28 cellular contexts compared by ENCODE assay signal in the genomic region with DNA sequence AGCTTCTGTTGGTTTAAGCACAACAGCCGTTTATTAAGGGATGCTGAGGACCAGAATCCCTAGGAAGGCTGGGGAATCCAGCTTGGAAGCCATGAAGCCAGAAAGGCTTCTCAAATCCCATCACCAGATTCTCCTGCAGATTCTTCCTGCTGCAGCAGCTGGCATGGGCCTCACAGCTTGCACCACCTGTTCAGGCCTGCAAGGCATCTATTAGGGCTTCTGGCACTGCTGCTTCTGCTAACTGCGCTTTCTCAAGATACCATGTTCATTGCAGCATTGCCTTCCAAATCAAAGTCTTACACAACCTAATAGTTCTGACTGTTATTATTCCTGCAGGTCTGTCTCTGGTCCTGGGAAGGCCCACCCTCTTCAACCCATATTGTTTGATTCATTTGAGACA. TPM values are rescaled to one million over a fixed set of nuclear protein-coding genes. Genes with fewer than 3 reads are reported as not detected.
DNase-seq lines count a peak whose midpoint lies in the region; ATAC-seq, FAIRE-seq and TF ChIP-seq lines count a peak whose summit lies in the region.
"Had no signal": no experiment of that assay in that cellular context is flagged by ENCODE, and none has a peak within 500 bp of the region (broad histone marks: within the 10 kb centered on the region; RNA-seq: fewer than 3 reads in every experiment).

No MANE protein-coding gene starts in this region.

- H3K4me1 ChIP-seq in endothelial cell of umbilical vein (ENCODE audit: control insufficient read depth, extremely low read depth, insufficient read depth, low read length) (peaks cover 72% of the 10 kb centered on the region), psoas muscle (peaks cover 36% of the 10 kb centered on the region)

- dilution Hi-C loops in endothelial cell of umbilical vein (cut with MboI; ENCODE audit: extremely low pct_ligation_motif_present, low sequenced_read_pairs): no loop called here

- intact Hi-C loops in endothelial cell of umbilical vein (cut with micrococcal nuclease): no loop called here
- intact Hi-C loops in psoas muscle (cut with DNase I): no loop called here

- H3K4me3 ChIP-seq in endothelial cell of umbilical vein (replicated peaks in 1 of 3; ENCODE audit: insufficient read depth in 1 of 3, low read depth in 1 of 3, low read length in 3 of 3): no peak overlapping the region
- H3K4me3 ChIP-seq in psoas muscle: no peak overlapping the region
- H3K4me3 ChIP-seq: body of pancreas, lung, skin epidermis, transverse colon had no signal

- H3K4me2 ChIP-seq in endothelial cell of umbilical vein (ENCODE audit: insufficient read depth, low read length): peak overlapping the region; percentile 61

- no peaks in the 10 kb centered on the region for H3K36me3 ChIP-seq in endothelial cell of umbilical vein (ENCODE audit: control insufficient read depth in 2 of 2, extremely low read depth in 1 of 2, insufficient read depth in 2 of 2, low read length in 2 of 2)
- no peaks in the 10 kb centered on the region for H3K36me3 ChIP-seq in psoas muscle (ENCODE audit: insufficient read depth in 1 of 2, low read depth in 1 of 2)
- H3K36me3 ChIP-seq: transverse colon had no signal

- H4K20me1 ChIP-seq in endothelial cell of umbilical vein (replicated peaks; ENCODE audit: control insufficient read depth, extremely low read depth, insufficient read depth, low read length): no peaks in the 10 kb centered on the region

- TF ChIP-seq CTCF in endothelial cell of umbilical vein (IDR thresholded peaks at IDR 0.05; ENCODE audit: extremely low read depth in 1 of 2, insufficient read depth in 1 of 2, low read depth in 1 of 2, low read length in 2 of 2): no peak
- TF ChIP-seq CTCF in psoas muscle (IDR thresholded peaks at IDR 0.05): no peak

- H3K27me3 ChIP-seq in endothelial cell of umbilical vein (ENCODE audit: control insufficient read depth in 2 of 2, insufficient read depth in 2 of 2, low read length in 2 of 2): no peaks in the 10 kb centered on the region
- H3K27me3 ChIP-seq in psoas muscle (ENCODE audit: insufficient read depth in 3 of 3, low read length in 2 of 3): no peaks in the 10 kb centered on the region
- H3K27me3 ChIP-seq: body of pancreas, foreskin keratinocyte, transverse colon had no signal

- DNase-seq in GM12892 (ENCODE audit: insufficient read length): no peak
- DNase-seq in NCI-H82 (lab: John Stamatoyannopoulos, UW): peak; percentile 84
- DNase-seq in endothelial cell of umbilical vein (ENCODE audit: low read depth, low spot score): no peak
- no peak for DNase-seq in psoas muscle
- DNase-seq in globus pallidus (ENCODE audit: low spot score): no peak
- DNase-seq: activated CD4-positive, alpha-beta T cell treated with anti-CD3 and anti-CD28 coated beads, Interleukin-2, amount 10 ng/mL, durations not matched to agents 24 days and 14 days; activated naive CD8-positive, alpha-beta T cell treated with anti-CD3 and anti-CD28 coated beads, Interleukin-2, amount 10 ng/mL, durations not matched to agents 7 days and 5 days; body of pancreas; EL; hypothalamus; islet precursor cell; Kasumi-1; naive B cell; NCI-H1092; NCI-H2081; NCI-H526; OCI-M1; Right ventricle myocardium superior; stimulated activated CD4-positive, alpha-beta T cell treated with anti-CD3 and anti-CD28 coated beads, Interleukin-4, amount 100 ng/mL, for 1 hour; transverse colon had no signal

- H3K27ac ChIP-seq in endothelial cell of umbilical vein (ENCODE audit: insufficient read depth, low read depth, low read length): peak overlapping the region; percentile 97
- peak overlapping the region; percentile 68 for H3K27ac ChIP-seq in psoas muscle
- H3K27ac ChIP-seq: body of pancreas, foreskin keratinocyte, transverse colon had no signal

- no peak overlapping the region for H2AFZ ChIP-seq in endothelial cell of umbilical vein (ENCODE audit: low read depth, low read length)

- H3K9me3 ChIP-seq in endothelial cell of umbilical vein (replicated peaks; ENCODE audit: control insufficient read depth, insufficient read depth, low read length): no peaks in the 10 kb centered on the region
- no peaks in the 10 kb centered on the region for H3K9me3 ChIP-seq in psoas muscle
- H3K9me3 ChIP-seq: body of pancreas, transverse colon had no signal

- 39 to 79% (median 42%) methylated on average over 2 of the region's 2 CpGs for WGBS in psoas muscle, 3 donors

- FAIRE-seq in GM12892 (lab: Jason Lieb, UNC): peak; percentile 33
- FAIRE-seq in endothelial cell of umbilical vein (lab: Jason Lieb, UNC): no peak

- CTCF ChIA-PET in endothelial cell of umbilical vein (lab: Charles Lee): interaction anchor here (0.8 to 5.9 kb wide), 9 partner anchors 34 to 284 kb away, joined by 3 to 34 read pairs (median 8); no protein-coding TSS in a partner anchor

- H3K9me1 ChIP-seq in endothelial cell of umbilical vein (replicated peaks; ENCODE audit: control insufficient read depth, extremely low read depth, insufficient read depth, low read length): no peaks in the 10 kb centered on the region

- BruUV-seq in endothelial cell of umbilical vein (replicated peaks; lab: Mats Ljungman, UMichigan): no TSS peak

- POLR2A ChIA-PET in endothelial cell of umbilical vein (lab: Charles Lee): no interaction called here

- H3K79me2 ChIP-seq in endothelial cell of umbilical vein (ENCODE audit: control insufficient read depth, insufficient read depth, low read length): no peaks in the 10 kb centered on the region
- H3K79me2 ChIP-seq: parathyroid adenoma had no signal

- peak overlapping the region; percentile 95 for H3K9ac ChIP-seq in endothelial cell of umbilical vein (replicated peaks; ENCODE audit: extremely low read depth, insufficient read depth, low read length)
- H3K9ac ChIP-seq: parathyroid adenoma had no signal

- no peak for TF ChIP-seq POLR2A in GM12892 (IDR thresholded peaks at IDR 0.05; ENCODE audit: low read depth, low read length)
- no peak for TF ChIP-seq POLR2A in endothelial cell of umbilical vein (IDR thresholded peaks at IDR 0.05; ENCODE audit: low read depth, low read length)

- ATAC-seq in psoas muscle: peak; percentile 35 to 67 (median 62)
- no peak for ATAC-seq in GM19467 (IDR thresholded peaks at IDR 0.05; ENCODE audit: unreplicated experiment)
- no peak for ATAC-seq in HG03280 (IDR thresholded peaks at IDR 0.05; ENCODE audit: unreplicated experiment)
- ATAC-seq: body of pancreas, foreskin keratinocyte had no signal

TF ChIP-seq in endothelial cell of umbilical vein, 7 proteins besides CTCF, POLR2A, EP300 and RAD21:
- no peak for TF ChIP-seq MYC (IDR thresholded peaks at IDR 0.05; ENCODE audit: low read depth, low read length)

RNA-seq across cellular contexts. Expression of a gene that starts 51.2 kb away (rescaled TPM):
- not detected for polyA plus RNA-seq in GM12892 (2012; ENCODE audit: missing spikeins)
- 4.1 and 4.6 TPM in 2 replicates for total RNA-seq in endothelial cell of umbilical vein
- polyA plus RNA-seq in endothelial cell of umbilical vein: 1.2 and 1.3 TPM in 2 replicates
- polyA plus RNA-seq in endothelial cell of umbilical vein (2011; cell fraction: cytosol; rRNA removed): 0.75 and 0.78 TPM in 2 replicates
- 0.72 and 1.2 TPM in 2 replicates for polyA plus RNA-seq in endothelial cell of umbilical vein (2011; cell fraction: nucleus; rRNA removed)
- polyA plus RNA-seq in endothelial cell of umbilical vein (2012): 0.11 and 0.33 TPM in 2 replicates
- 3.2 and 3.4 TPM in 2 replicates for polyA minus RNA-seq in endothelial cell of umbilical vein
- not detected for polyA minus RNA-seq in endothelial cell of umbilical vein (2011; cell fraction: cytosol; rRNA and poly(A)+ RNA removed)
- polyA minus RNA-seq in endothelial cell of umbilical vein (2011; cell fraction: nucleus; rRNA and poly(A)+ RNA removed): 0.96 and 1.6 TPM in 2 replicates
- total RNA-seq in psoas muscle: 1 to 10 TPM; 3.4 to 6.6 (median 3.9) TPM
- 1 to 10 TPM; 1.2 to 1.4 (median 1.3) TPM for polyA plus RNA-seq in psoas muscle
- total RNA-seq: activated CD4-positive, alpha-beta T cell treated with anti-CD3 and anti-CD28 coated beads, Interleukin-2, amount 10 ng/mL, durations not matched to agents 24 days and 14 days; activated T-helper 2 cell treated with anti-CD3 and anti-CD28 coated beads, Interferon-gamma antibody, Interleukin-2, Interleukin-4, amounts not matched to agents 10 μg/mL and 5 μg/mL and 100 μg/mL, durations not matched to agents 14 hours and 24 hours and 36 hours; foreskin keratinocyte; T-helper 1 cell treated with Interleukin-12 subunit alpha and Interleukin-12 subunit beta and Interleukin-4 antibody, amounts not matched to agents 30 ng/mL and 1 ng/mL, for 36 hours had no signal
- polyA plus RNA-seq: foreskin keratinocyte had no signal

Comparison
In these comparisons a context has a peak if more than half of its experiments do, and no peak if none do; other contexts are left out.
1. ATAC-seq: peak in psoas muscle (4 of 4); none in GM19467 (single experiment) and HG03280 (single experiment).